ENCODE assay signal across 25 cellular contexts in genomic region chr19:14102756-14103155, GRCh38. TPM values are rescaled to one million over a fixed set of nuclear protein-coding genes. Genes with fewer than 3 reads are reported as not detected.
A peak's percentile ranks its signal among the peaks of the same experiment; 100 is the strongest.
DNase-seq lines count a peak whose midpoint lies in the region; ATAC-seq and TF ChIP-seq lines count a peak whose summit lies in the region.
"Had no signal": no experiment of that assay in that cellular context is flagged by ENCODE, and none has a peak within 500 bp of the region (broad histone marks: within the 10 kb centered on the region; RNA-seq: fewer than 3 reads in every experiment).

No MANE protein-coding gene starts in this region.

- peak overlapping the region in 8 of 11 experiments; percentile 4 to 24 (median 18); a peak in 3 of 22 replicates for H3K9ac ChIP-seq in BLaER1 treated with 17β-estradiol and CSF1 and Interleukin-3, amounts not matched to agents 10 nM and 100 nM
- H3K9ac ChIP-seq: BLaER1, GM23248 had no signal

- peak; percentile 78 for DNase-seq in RPMI8226
- no peak for DNase-seq in psoas muscle
- DNase-seq in NCI-H748 (lab: John Stamatoyannopoulos, UW; ENCODE audit: unreplicated experiment): no peak
- DNase-seq in superior temporal gyrus (ENCODE audit: extremely low spot score): no peak
- DNase-seq in OCI-LY7 (ENCODE audit: low spot score): no peak
- DNase-seq: ACHN; Calu3; CD4-positive, alpha-beta memory T cell; DMS153; GM23248; H9; KG1; MV-4-11; NCI-H1105 treated with DMSO at 0.1 percent for 48 hours; NCI-H1694 treated with DMSO at 0.1 percent for 48 hours; NCI-H69; Peyer's patch; SHP77; SW 1271 had no signal

- no peaks in the 10 kb centered on the region for H3K27me3 ChIP-seq in ACC112 (ENCODE audit: insufficient read depth, low read length)
- H3K27me3 ChIP-seq in BLaER1 treated with 17β-estradiol and CSF1 and Interleukin-3, amounts not matched to agents 10 nM and 100 nM: no peaks in the 10 kb centered on the region
- no peaks in the 10 kb centered on the region for H3K27me3 ChIP-seq in psoas muscle (ENCODE audit: insufficient read depth in 3 of 3, low read length in 2 of 3)
- H3K27me3 ChIP-seq: BLaER1, Peyer's patch had no signal

- H3K4me1 ChIP-seq in ACC112 (ENCODE audit: control insufficient read depth, insufficient read depth, low read length, unreplicated experiment) (peaks cover 5% of the 10 kb centered on the region), psoas muscle (peaks cover 9% of the 10 kb centered on the region), OCI-LY7 (ENCODE audit: insufficient read depth, low read length, poor library complexity, severe bottlenecking) (no peaks in the 10 kb centered on the region)
- peaks cover 0 to 11% (median 0%) of the 10 kb centered on the region in 10 experiments; a peak in 4 of 20 replicates for H3K4me1 ChIP-seq in BLaER1 treated with 17β-estradiol and CSF1 and Interleukin-3, amounts not matched to agents 10 nM and 100 nM
- H3K4me1 ChIP-seq: BLaER1, Peyer's patch had no signal

- peaks cover 0 to 42% (median 11%) of the 10 kb centered on the region in 11 experiments; a peak in 17 of 22 replicates for H4K20me1 ChIP-seq in BLaER1 treated with 17β-estradiol and CSF1 and Interleukin-3, amounts not matched to agents 10 nM and 100 nM
- H4K20me1 ChIP-seq in OCI-LY7 (ENCODE audit: insufficient read depth, low read length): no peaks in the 10 kb centered on the region

- H3K36me3 ChIP-seq in ACC112 (ENCODE audit: insufficient read depth, low read length) (no peaks in the 10 kb centered on the region), psoas muscle (ENCODE audit: insufficient read depth in 1 of 2, low read depth in 1 of 2) (peaks cover 3 to 97% of the 10 kb centered on the region in 2 donors), OCI-LY7 (ENCODE audit: insufficient read depth, low read length) (peaks cover 11% of the 10 kb centered on the region)
- peaks cover 52 to 99% (median 96%) of the 10 kb centered on the region in 11 experiments for H3K36me3 ChIP-seq in BLaER1 treated with 17β-estradiol and CSF1 and Interleukin-3, amounts not matched to agents 10 nM and 100 nM

- TF ChIP-seq CTCF in psoas muscle (IDR thresholded peaks at IDR 0.05) (no peak), OCI-LY7 (conservative IDR thresholded peaks at IDR 0.05; ENCODE audit: low read length) (no peak)

- POLR2A ChIA-PET in OCI-LY7 (lab: Charles Lee): no interaction called here

- intact Hi-C loops in psoas muscle (cut with DNase I) (no loop called here), OCI-LY7 (cut with micrococcal nuclease; ENCODE audit: unreplicated experiment) (no loop called here)

- no TSS peak for BruUV-seq in OCI-LY7 (replicated peaks; lab: Mats Ljungman, UMichigan)

- H3K9me2 ChIP-seq in OCI-LY7 (ENCODE audit: insufficient read depth, low read length): no peaks in the 10 kb centered on the region

- ATAC-seq in psoas muscle: no peak
- ATAC-seq in HG03439 (IDR thresholded peaks at IDR 0.05; ENCODE audit: unreplicated experiment): no peak

- H3K79me2 ChIP-seq in ACC112 (ENCODE audit: control insufficient read depth, insufficient read depth, low read length, unreplicated experiment) (no peaks in the 10 kb centered on the region), OCI-LY7 (ENCODE audit: insufficient read depth, low read depth, low read length) (no peaks in the 10 kb centered on the region)

- no peaks in the 10 kb centered on the region for H3K9me3 ChIP-seq in BLaER1 treated with 17β-estradiol and CSF1 and Interleukin-3, amounts not matched to agents 10 nM and 100 nM (replicated peaks in 1 of 11)
- H3K9me3 ChIP-seq in psoas muscle (no peaks in the 10 kb centered on the region), OCI-LY7 (ENCODE audit: low read length) (no peaks in the 10 kb centered on the region)
- H3K9me3 ChIP-seq: BLaER1, Peyer's patch had no signal

- H2AFZ ChIP-seq in ACC112 (ENCODE audit: low read length, unreplicated experiment): no peak overlapping the region
- no peak overlapping the region for H2AFZ ChIP-seq in OCI-LY7 (ENCODE audit: low read length)
- H2AFZ ChIP-seq: GM23248 had no signal

- CTCF ChIA-PET in OCI-LY7 (lab: Charles Lee; ENCODE audit: unreplicated experiment): no interaction called here

- H3K4me2 ChIP-seq in BLaER1 treated with 17β-estradiol and CSF1 and Interleukin-3, amounts not matched to agents 10 nM and 100 nM: no peak overlapping the region
- no peak overlapping the region for H3K4me2 ChIP-seq in OCI-LY7 (ENCODE audit: low read length)
- H3K4me2 ChIP-seq: BLaER1 had no signal

- WGBS in psoas muscle, 3 donors: 83 to 89% (median 85%) methylated on average over 10 of the region's 10 CpGs

- H3K4me3 ChIP-seq in ACC112 (ENCODE audit: low read depth, low read length): no peak overlapping the region
- H3K4me3 ChIP-seq in BLaER1 treated with 17β-estradiol and CSF1 and Interleukin-3, amounts not matched to agents 10 nM and 100 nM: no peak overlapping the region
- H3K4me3 ChIP-seq in psoas muscle: no peak overlapping the region
- no peak overlapping the region for H3K4me3 ChIP-seq in OCI-LY7 (ENCODE audit: low read depth, low read length, poor library complexity, severe bottlenecking)
- H3K4me3 ChIP-seq: BLaER1, GM23248, Peyer's patch had no signal

- H3K27ac ChIP-seq in ACC112 (ENCODE audit: low read depth, low read length) (peak overlapping the region; percentile 19; the same call in 1 of the 2 replicates), psoas muscle (peak overlapping the region; percentile 27), OCI-LY7 (ENCODE audit: low read depth, low read length, poor library complexity, severe bottlenecking) (no peak overlapping the region)
- 0 out of 22 replicates have a peak overlapping the region, but pooled peaks of 1 of the 11 experiments have one; percentile 4 for H3K27ac ChIP-seq in BLaER1 treated with 17β-estradiol and CSF1 and Interleukin-3, amounts not matched to agents 10 nM and 100 nM
- H3K27ac ChIP-seq: BLaER1, GM23248, Peyer's patch had no signal

RNA-seq across cellular contexts. Expression of gene SAMD1, which starts 12.2 kb away (rescaled TPM):
- total RNA-seq in psoas muscle (10 to 100 TPM; 27.3 to 54.4 (median 39.6) TPM), OCI-LY7 (2022) (124 and 128 TPM in 2 replicates)
- polyA plus RNA-seq in psoas muscle: 10 to 100 TPM; 39.9 to 99.9 (median 60.4) TPM
- total RNA-seq in OCI-LY7 (2014; rRNA removed; shearing (Covaris generic)): 116 and 128 TPM in 2 replicates

RNA-seq across cellular contexts. Expression of gene PRKACA, which starts 14.8 kb away (rescaled TPM):
- total RNA-seq in psoas muscle (100 to 1,000 TPM; 209 to 509 (median 312) TPM), OCI-LY7 (2022) (62.0 and 63.7 TPM in 2 replicates)
- 100 to 1,000 TPM in 2 of 3 donors, 10 to 100 TPM in 1; 99.3 to 208 (median 135) TPM for polyA plus RNA-seq in psoas muscle
- 18.0 and 21.1 TPM in 2 replicates for total RNA-seq in OCI-LY7 (2014; rRNA removed; shearing (Covaris generic))

RNA-seq across cellular contexts. Expression of gene C19orf67, which starts 17.2 kb away (rescaled TPM):
- total RNA-seq in psoas muscle (not detected), OCI-LY7 (2022) (0.55 and 1.4 TPM in 2 replicates)
- not detected for polyA plus RNA-seq in psoas muscle
- 1.0 and 2.6 TPM in 2 replicates for total RNA-seq in OCI-LY7 (2014; rRNA removed; shearing (Covaris generic))
- total RNA-seq: Calu3, G401, GM23248, NCI-H460, Peyer's patch had no signal
- polyA plus RNA-seq: CD4-positive, alpha-beta memory T cell; GM23248 had no signal

RNA-seq across cellular contexts. Expression of gene MISP3, which starts 30.2 kb away (rescaled TPM):
- total RNA-seq in psoas muscle (1 to 10 TPM; 2.0 to 6.3 (median 2.9) TPM), OCI-LY7 (2022) (3.9 TPM in 2 replicates)
- polyA plus RNA-seq in psoas muscle: 10 to 100 TPM in 1 of 3 donors, 1 to 10 TPM in 2; 1.8 to 15.4 (median 2.1) TPM
- total RNA-seq in OCI-LY7 (2014; rRNA removed; shearing (Covaris generic)): 3.3 and 6.4 TPM in 2 replicates

RNA-seq across cellular contexts. Expression of gene ASF1B, which starts 33.6 kb away (rescaled TPM):
- 1 to 10 TPM in 1 of 4 donors, under 1 TPM in 2, not detected in 1; 0.63 to 6.0 (median 0.84) TPM for total RNA-seq in psoas muscle
- 1 to 10 TPM in 2 of 3 donors, under 1 TPM in 1; 0.20 to 1.2 (median 1.0) TPM for polyA plus RNA-seq in psoas muscle
- 115 and 202 TPM in 2 replicates for total RNA-seq in OCI-LY7 (2014; rRNA removed; shearing (Covaris generic))
- 139 and 143 TPM in 2 replicates for total RNA-seq in OCI-LY7 (2022)
